Comparison of ENCODE assay signal across 10 cellular contexts in the genomic region with DNA sequence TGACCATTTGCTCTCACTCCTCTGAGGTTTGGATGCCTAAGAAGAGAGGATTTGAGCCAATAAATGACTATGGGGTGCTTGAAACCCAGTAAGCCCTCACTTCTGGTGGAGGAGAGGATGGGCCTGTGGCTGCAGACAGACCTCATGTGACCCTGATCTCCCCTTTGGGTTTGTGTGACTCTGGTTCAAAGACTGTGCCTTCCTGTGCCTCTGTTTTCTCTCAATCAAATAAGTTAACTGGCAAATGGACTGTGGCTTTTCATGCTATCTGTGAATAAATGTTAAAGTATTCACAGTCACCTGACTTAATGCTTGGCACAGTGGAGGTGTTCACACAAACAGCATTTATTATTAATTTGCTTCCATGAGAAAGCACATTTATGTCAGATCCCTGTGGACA. TPM values are rescaled to one million over a fixed set of nuclear protein-coding genes. Genes with fewer than 3 reads are reported as not detected.
"Had no signal": no experiment of that assay in that cellular context is flagged by ENCODE, and none has a peak within 500 bp of the region (broad histone marks: within the 10 kb centered on the region; RNA-seq: fewer than 3 reads in every experiment).

No MANE protein-coding gene starts in this region.

RNA-seq across cellular contexts. Expression of gene PSG1, which starts 26.7 kb away (rescaled TPM):
- total RNA-seq: activated CD8-positive, alpha-beta memory T cell treated with anti-CD3 and anti-CD28 coated beads for 36 hours; activated naive CD8-positive, alpha-beta T cell treated with anti-CD3 and anti-CD28 coated beads for 36 hours; activated T-helper 1 cell treated with anti-CD3 and anti-CD28 coated beads, Interleukin-12 subunit alpha, Interleukin-12 subunit beta, Interleukin-2, Interleukin-4 antibody, amounts not matched to agents 30 ng/mL and 10 ng/mL and 1 ng/mL, durations not matched to agents 14 hours and 24 hours and 36 hours; esophagus mucosa; gastrocnemius medialis; heart right ventricle; lung; pancreas; skeletal muscle tissue; ureter had no signal
